16 cellular contexts compared by ENCODE assay signal in genomic region chrX:15814811-15815210, GRCh38.
"Had no signal": no experiment of that assay in that cellular context is flagged by ENCODE, and none has a peak within 500 bp of the region (broad histone marks: within the 10 kb centered on the region; RNA-seq: fewer than 3 reads in every experiment).

No MANE protein-coding gene starts in this region.

- DNase-seq: anterior cingulate cortex; effector memory CD4-positive, alpha-beta T cell; foreskin fibroblast; hypothalamus; left ventricle myocardium superior; mucosa of descending colon; nucleus accumbens; posterior cingulate gyrus; substantia nigra; uterus; WERI-Rb-1 had no signal

- H3K27ac Mint-ChIP-seq: activated naive CD8-positive, alpha-beta T cell; memory B cell; stimulated activated memory B cell treated with anti-CD40 and anti-IgM and Interleukin-4, amounts not matched to agents 10 μg/mL and 1 μg/mL and 100 μg/mL, for 72 hours had no signal

- H3K4me1 Mint-ChIP-seq: stimulated activated memory B cell treated with anti-CD40 and anti-IgM and Interleukin-4, amounts not matched to agents 10 μg/mL and 1 μg/mL and 100 μg/mL, for 72 hours had no signal

- H3K27me3 Mint-ChIP-seq: activated naive CD8-positive, alpha-beta T cell; memory B cell; naive thymus-derived CD4-positive, alpha-beta T cell; stimulated activated memory B cell treated with anti-CD40 and anti-IgM and Interleukin-4, amounts not matched to agents 10 μg/mL and 1 μg/mL and 100 μg/mL, for 72 hours had no signal

- ATAC-seq: left ventricle myocardium superior; mucosa of descending colon; naive thymus-derived CD4-positive, alpha-beta T cell; SK-N-SH treated with all-trans-retinoic acid at 6 μM for 48 hours; stimulated activated memory B cell treated with anti-CD40 and anti-IgM and Interleukin-4, amounts not matched to agents 10 μg/mL and 1 μg/mL and 100 μg/mL, for 72 hours had no signal

- H3K4me3 Mint-ChIP-seq: activated naive CD8-positive, alpha-beta T cell; memory B cell; stimulated activated memory B cell treated with anti-CD40 and anti-IgM and Interleukin-4, amounts not matched to agents 10 μg/mL and 1 μg/mL and 100 μg/mL, for 72 hours had no signal

- H3K9me3 Mint-ChIP-seq: memory B cell; naive thymus-derived CD4-positive, alpha-beta T cell; stimulated activated memory B cell treated with anti-CD40 and anti-IgM and Interleukin-4, amounts not matched to agents 10 μg/mL and 1 μg/mL and 100 μg/mL, for 72 hours had no signal
